ENCODE assay signal across 9 cellular contexts in the genomic region with DNA sequence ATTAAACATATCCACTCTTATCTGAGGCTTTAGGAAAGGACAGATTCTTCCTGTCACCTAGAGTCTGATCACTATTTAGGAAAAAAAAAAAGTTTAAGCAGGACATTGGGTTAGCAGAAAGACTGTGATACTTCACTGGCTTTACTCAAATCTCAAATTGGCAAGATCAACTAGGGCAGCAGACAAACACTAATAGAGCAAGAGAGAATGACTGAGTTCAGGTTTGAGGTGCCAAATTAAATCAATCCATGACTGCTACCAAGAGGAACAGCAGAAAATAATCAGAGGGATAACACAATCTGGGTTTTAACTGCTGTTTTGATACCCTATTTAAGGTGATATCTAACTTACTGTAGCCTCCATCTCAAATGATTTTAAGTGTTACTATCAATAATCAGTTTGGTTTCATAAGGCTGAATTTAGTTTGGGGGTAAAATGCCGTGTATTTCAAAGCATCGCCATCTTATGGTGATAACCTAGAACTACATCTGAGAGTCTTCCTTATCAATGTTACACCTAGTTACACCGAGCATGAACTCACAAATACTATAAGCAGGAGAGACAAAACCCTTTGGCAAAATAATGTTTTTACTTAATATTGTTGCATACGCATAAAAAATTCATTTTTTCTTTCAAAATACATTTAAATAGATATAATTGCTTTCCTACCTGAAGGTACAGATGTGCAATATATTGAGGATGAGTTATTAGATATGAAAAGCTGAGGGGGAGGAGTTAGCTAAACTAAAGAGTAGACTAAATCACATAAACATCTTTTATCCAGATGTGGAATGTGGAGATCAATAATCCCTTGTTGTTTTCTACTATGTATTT.
DNase-seq lines count a peak whose midpoint lies in the region; ATAC-seq and TF ChIP-seq lines count a peak whose summit lies in the region.
"Had no signal": no experiment of that assay in that cellular context is flagged by ENCODE, and none has a peak within 500 bp of the region (broad histone marks: within the 10 kb centered on the region; RNA-seq: fewer than 3 reads in every experiment).

No MANE protein-coding gene starts in this region.

- WGBS in mesendoderm (ENCODE audit: extremely low coverage, insufficient coverage, low lambda C conversion rate), result no CpG with 5 or more reads among the region's 4 CpGs

- peaks cover 13% of the 10 kb centered on the region for H3K36me3 Mint-ChIP-seq in WTC11

- no peak overlapping the region for H2AFZ ChIP-seq in Loucy (ENCODE audit: low read length)
- H2AFZ ChIP-seq in osteoblast (ENCODE audit: low read length), result no peak overlapping the region

- no peak overlapping the region for H2AK5ac ChIP-seq in mesendoderm (ENCODE audit: low read length)

- H3K23ac ChIP-seq in mesendoderm (ENCODE audit: low read length), result no peak overlapping the region

- H3K79me2 ChIP-seq in Loucy (ENCODE audit: insufficient read depth, low read length), result no peaks in the 10 kb centered on the region
- H3K79me2 ChIP-seq in mesendoderm (ENCODE audit: control insufficient read depth, insufficient read depth, low read length), result no peaks in the 10 kb centered on the region
- H3K79me2 ChIP-seq in osteoblast (ENCODE audit: insufficient read depth, low read length), result no peaks in the 10 kb centered on the region

- no peak overlapping the region for H3K18ac ChIP-seq in mesendoderm (ENCODE audit: low read length)

- no peaks in the 10 kb centered on the region for H3K4me1 ChIP-seq in Loucy (ENCODE audit: insufficient read depth, low read length, poor library complexity, severe bottlenecking)
- H3K4me1 ChIP-seq in mesendoderm (ENCODE audit: control insufficient read depth, low read depth, low read length), result no peaks in the 10 kb centered on the region
- H3K4me1 ChIP-seq in osteoblast (ENCODE audit: insufficient read depth, low read length), result no peaks in the 10 kb centered on the region

- no peaks in the 10 kb centered on the region for H3K4me1 Mint-ChIP-seq in WTC11

- H3K56ac ChIP-seq in mesendoderm (ENCODE audit: low read length), result no peak overlapping the region

- H3K9ac ChIP-seq in Loucy (ENCODE audit: low read depth, low read length, poor library complexity, severe bottlenecking) (no peak overlapping the region), mesendoderm (ENCODE audit: low read length) (no peak overlapping the region)

- CTCF ChIA-PET in WTC11 (lab: Charles Lee), result no interaction called here

- peaks cover 26% of the 10 kb centered on the region for H3K9me3 Mint-ChIP-seq in WTC11

- POLR2A ChIA-PET in WTC11 (lab: Charles Lee), result no interaction called here

- no peaks in the 10 kb centered on the region for H3K79me1 ChIP-seq in mesendoderm (ENCODE audit: low read length)

- H3K27ac Mint-ChIP-seq in WTC11, result no peak overlapping the region
- H3K27ac Mint-ChIP-seq: T-helper 1 cell treated with Interleukin-12 subunit alpha and Interleukin-12 subunit beta and Interleukin-4 antibody, amounts not matched to agents 30 μg/mL and 1 μg/mL, for 36 hours had no signal

- no peaks in the 10 kb centered on the region for H3F3A ChIP-seq in Loucy (ENCODE audit: low read depth)

- DNase-seq in NCI-H2227 (lab: John Stamatoyannopoulos, UW; ENCODE audit: unreplicated experiment) (peak; percentile 12), NCI-H2227 treated with DMSO at 0.1 percent for 48 hours (lab: John Stamatoyannopoulos, UW) (no peak), WTC11 (ENCODE audit: low spot score) (no peak), mesendoderm (peak; percentile 59), NCI-H1436 treated with DMSO at 0.1 percent for 48 hours (lab: John Stamatoyannopoulos, UW) (no peak), AG20443 (ENCODE audit: low spot score) (no peak), osteoblast (ENCODE audit: insufficient read length, low spot score, missing footprints) (no peak)

- H3K36me3 ChIP-seq in Loucy (ENCODE audit: insufficient read depth, low read length) (no peaks in the 10 kb centered on the region), mesendoderm (ENCODE audit: control insufficient read depth, insufficient read depth, low read length) (no peaks in the 10 kb centered on the region), osteoblast (ENCODE audit: insufficient read depth, low read length) (no peaks in the 10 kb centered on the region)

- no peaks in the 10 kb centered on the region; the same call in 1 of the 2 replicates for H3K27me3 Mint-ChIP-seq in WTC11 (ENCODE audit: low read depth)

- TF ChIP-seq CTCF in Loucy (conservative IDR thresholded peaks at IDR 0.05; ENCODE audit: low read length) (peak; percentile 68), WTC11 (IDR thresholded peaks at IDR 0.05) (no peak), osteoblast (IDR thresholded peaks at IDR 0.05; ENCODE audit: extremely low read depth, low read depth, low read length) (no peak)

- no peak overlapping the region for H3K4ac ChIP-seq in mesendoderm (ENCODE audit: low read depth, low read length)

- H4K5ac ChIP-seq in mesendoderm (ENCODE audit: low read length), result no peak overlapping the region

- no peaks in the 10 kb centered on the region for H3K27me3 ChIP-seq in Loucy (ENCODE audit: insufficient read depth, low read length, poor library complexity, severe bottlenecking)
- H3K27me3 ChIP-seq in mesendoderm (ENCODE audit: insufficient read depth, low read length, poor library complexity), result no peaks in the 10 kb centered on the region
- H3K27me3 ChIP-seq in osteoblast (ENCODE audit: insufficient read depth, low read length), result no peaks in the 10 kb centered on the region

- H4K8ac ChIP-seq in mesendoderm (ENCODE audit: low read depth, low read length), result no peak overlapping the region

- H3K4me3 Mint-ChIP-seq in WTC11, result no peak overlapping the region
- H3K4me3 Mint-ChIP-seq: T-helper 1 cell treated with Interleukin-12 subunit alpha and Interleukin-12 subunit beta and Interleukin-4 antibody, amounts not matched to agents 30 μg/mL and 1 μg/mL, for 36 hours had no signal

- peak; percentile 56 for ATAC-seq in WTC11

- H3K4me2 ChIP-seq in Loucy (ENCODE audit: low read depth, low read length, poor library complexity, severe bottlenecking) (no peak overlapping the region), mesendoderm (ENCODE audit: low read length) (no peak overlapping the region), osteoblast (ENCODE audit: insufficient read depth, low read length) (no peak overlapping the region)

- no peaks in the 10 kb centered on the region for H3K9me2 ChIP-seq in Loucy (replicated peaks; ENCODE audit: low read depth, low read length)

- H2BK15ac ChIP-seq in mesendoderm (replicated peaks; ENCODE audit: low read depth), result no peak overlapping the region

- no peak overlapping the region for H2BK120ac ChIP-seq in mesendoderm (ENCODE audit: low read depth, low read length)

- no peaks in the 10 kb centered on the region for H3K9me3 ChIP-seq in Loucy (ENCODE audit: insufficient read depth, low read depth, low read length)
- H3K9me3 ChIP-seq in osteoblast (ENCODE audit: low read depth, low read length), result peaks cover 2% of the 10 kb centered on the region

- no peak overlapping the region for H3K27ac ChIP-seq in mesendoderm (ENCODE audit: low read depth, low read length)
- no peak overlapping the region for H3K27ac ChIP-seq in osteoblast (ENCODE audit: low read depth, low read length)

- no peak overlapping the region for H2BK5ac ChIP-seq in mesendoderm (ENCODE audit: low read length)

- H4K20me1 ChIP-seq in Loucy (ENCODE audit: insufficient read depth, low read length, poor library complexity, severe bottlenecking) (no peaks in the 10 kb centered on the region), osteoblast (ENCODE audit: insufficient read depth, low read length) (no peaks in the 10 kb centered on the region)

- H3K4me3 ChIP-seq in Loucy (ENCODE audit: low read length, poor library complexity, severe bottlenecking) (no peak overlapping the region), mesendoderm (ENCODE audit: low read length) (no peak overlapping the region), osteoblast (ENCODE audit: insufficient read depth, low read length) (no peak overlapping the region)

TF ChIP-seq in WTC11, 78 proteins besides CTCF, POLR2A, EP300 and RAD21:
- TF ChIP-seq ZNF317 (CRISPR knock-in tag; IDR thresholded peaks at IDR 0.05; ENCODE audit: borderline replicate concordance, low read depth), result no peak

Comparison
In these comparisons a context has a peak if more than half of its experiments do, and no peak if none do; other contexts are left out.
1. DNase-seq: peak in NCI-H2227 (single experiment) and mesendoderm (single experiment); none in NCI-H2227 treated with DMSO at 0.1 percent for 48 hours (single experiment), WTC11 (single experiment), NCI-H1436 treated with DMSO at 0.1 percent for 48 hours (single experiment), AG20443 (single experiment) and osteoblast (single experiment).